Comparison of ENCODE assay signal across 1 cellular context in genomic region chr10:72272689-72273409, GRCh38.
TF ChIP-seq lines count a peak whose summit lies in the region.

No MANE protein-coding gene starts in this region.

TF ChIP-seq in HCT116, 20 proteins besides CTCF, POLR2A, EP300 and RAD21:
- no peak for TF ChIP-seq REST (IDR thresholded peaks at IDR 0.05; ENCODE audit: low read depth)
- no peak for TF ChIP-seq EGR1 (IDR thresholded peaks at IDR 0.05; ENCODE audit: low read depth)
- no peak for TF ChIP-seq YY1 (IDR thresholded peaks at IDR 0.05; ENCODE audit: extremely low read depth, insufficient replicate concordance, low read depth, low read length)
- peak; percentile 69 for TF ChIP-seq POLR2AphosphoS5 (IDR thresholded peaks at IDR 0.05; ENCODE audit: low read depth, low read length)
- TF ChIP-seq EZH2 (IDR thresholded peaks at IDR 0.05) = no peak
